ENCODE assay signal across 19 cellular contexts in genomic region chr17:10705727-10706126, GRCh38. TPM values are rescaled to one million over a fixed set of nuclear protein-coding genes. Genes with fewer than 3 reads are reported as not detected.
A peak's percentile ranks its signal among the peaks of the same experiment; 100 is the strongest.
DNase-seq lines count a peak whose midpoint lies in the region; ATAC-seq and TF ChIP-seq lines count a peak whose summit lies in the region.
"Had no signal": no experiment of that assay in that cellular context is flagged by ENCODE, and none has a peak within 500 bp of the region (broad histone marks: within the 10 kb centered on the region; RNA-seq: fewer than 3 reads in every experiment).

No MANE protein-coding gene starts in this region.

- POLR2A ChIA-PET in activated CD4-positive, alpha-beta T cell treated with anti-CD3 and anti-CD28 coated beads for 36 hours (lab: Charles Lee): no interaction called here
- POLR2A ChIA-PET in activated naive CD8-positive, alpha-beta T cell treated with anti-CD3 and anti-CD28 coated beads, Interleukin-2, amount 10 ng/mL, durations not matched to agents 7 days and 5 days (lab: Charles Lee): no interaction called here

- intact Hi-C loops in activated CD4-positive, alpha-beta T cell treated with anti-CD3 and anti-CD28 coated beads for 36 hours (cut with DNase I, micrococcal nuclease): no loop called here

- no peaks in the 10 kb centered on the region for H3K9me3 Mint-ChIP-seq in activated CD4-positive, alpha-beta T cell treated with anti-CD3 and anti-CD28 coated beads for 36 hours (ENCODE audit: low read depth)
- no peaks in the 10 kb centered on the region for H3K9me3 Mint-ChIP-seq in activated naive CD4-positive, alpha-beta T cell treated with anti-CD3 and anti-CD28 coated beads, Interleukin-2, amount 50 U/mL, for 72 hours
- no peaks in the 10 kb centered on the region for H3K9me3 Mint-ChIP-seq in activated naive CD8-positive, alpha-beta T cell treated with anti-CD3 and anti-CD28 coated beads, Interleukin-2, amount 10 ng/mL, durations not matched to agents 7 days and 5 days

- no peaks in the 10 kb centered on the region for H3K27me3 ChIP-seq in hepatocyte

- no peak overlapping the region for H3K4me3 Mint-ChIP-seq in activated CD4-positive, alpha-beta T cell treated with anti-CD3 and anti-CD28 coated beads for 36 hours
- no peak overlapping the region for H3K4me3 Mint-ChIP-seq in activated naive CD8-positive, alpha-beta T cell treated with anti-CD3 and anti-CD28 coated beads, Interleukin-2, amount 10 ng/mL, durations not matched to agents 7 days and 5 days

- no peaks in the 10 kb centered on the region for H3K27me3 Mint-ChIP-seq in activated CD4-positive, alpha-beta T cell treated with anti-CD3 and anti-CD28 coated beads for 36 hours
- no peaks in the 10 kb centered on the region for H3K27me3 Mint-ChIP-seq in activated naive CD8-positive, alpha-beta T cell treated with anti-CD3 and anti-CD28 coated beads, Interleukin-2, amount 10 ng/mL, durations not matched to agents 7 days and 5 days

- H3K4me1 Mint-ChIP-seq in activated CD4-positive, alpha-beta T cell treated with anti-CD3 and anti-CD28 coated beads for 36 hours: peaks cover 47% of the 10 kb centered on the region
- H3K4me1 Mint-ChIP-seq in activated naive CD8-positive, alpha-beta T cell treated with anti-CD3 and anti-CD28 coated beads, Interleukin-2, amount 10 ng/mL, durations not matched to agents 7 days and 5 days: peaks cover 25% of the 10 kb centered on the region

- H3K27ac ChIP-seq in hepatocyte: no peak overlapping the region
- H3K27ac ChIP-seq: 22Rv1 had no signal

- no peak for TF ChIP-seq CTCF in hepatocyte (IDR thresholded peaks at IDR 0.05; ENCODE audit: poor library complexity)

- H2AFZ ChIP-seq in hepatocyte: no peak overlapping the region

- CTCF ChIA-PET in activated CD4-positive, alpha-beta T cell treated with anti-CD3 and anti-CD28 coated beads for 36 hours (lab: Charles Lee): interaction anchor here (0.6 to 1.3 kb wide), 2 partner anchors 9 to 14 kb away, joined by 4 read pairs; no protein-coding TSS in a partner anchor

- H3K9me2 ChIP-seq in hepatocyte (replicated peaks; ENCODE audit: insufficient read depth): no peaks in the 10 kb centered on the region

- peaks cover 26% of the 10 kb centered on the region for H3K79me2 ChIP-seq in hepatocyte

- H3K4me1 ChIP-seq in hepatocyte (ENCODE audit: insufficient read depth): no peaks in the 10 kb centered on the region

- H3K27ac Mint-ChIP-seq in activated CD4-positive, alpha-beta T cell treated with anti-CD3 and anti-CD28 coated beads for 36 hours: peak overlapping the region; percentile 61
- H3K27ac Mint-ChIP-seq in activated naive CD4-positive, alpha-beta T cell treated with anti-CD3 and anti-CD28 coated beads, Interleukin-2, amount 50 U/mL, for 72 hours: peak overlapping the region; percentile 24 to 64
- peak overlapping the region; percentile 22 for H3K27ac Mint-ChIP-seq in activated naive CD8-positive, alpha-beta T cell treated with anti-CD3 and anti-CD28 coated beads, Interleukin-2, amount 10 ng/mL, durations not matched to agents 7 days and 5 days

- no peak for ATAC-seq in activated CD4-positive, alpha-beta T cell treated with anti-CD3 and anti-CD28 coated beads for 36 hours
- no peak for ATAC-seq in activated naive CD4-positive, alpha-beta T cell treated with anti-CD3 and anti-CD28 coated beads, Interleukin-2, amount 50 U/mL, for 72 hours
- ATAC-seq in activated naive CD8-positive, alpha-beta T cell treated with anti-CD3 and anti-CD28 coated beads, Interleukin-2, amount 10 ng/mL, durations not matched to agents 7 days and 5 days (ENCODE audit: low read depth): no peak
- no peak for ATAC-seq in GM21529 (IDR thresholded peaks at IDR 0.05; ENCODE audit: unreplicated experiment)

- H3K4me2 ChIP-seq in hepatocyte: no peak overlapping the region

- peaks cover 46% of the 10 kb centered on the region for H3K36me3 Mint-ChIP-seq in activated CD4-positive, alpha-beta T cell treated with anti-CD3 and anti-CD28 coated beads for 36 hours (ENCODE audit: low read depth)
- peaks cover 17 to 37% of the 10 kb centered on the region in 2 donors for H3K36me3 Mint-ChIP-seq in activated naive CD4-positive, alpha-beta T cell treated with anti-CD3 and anti-CD28 coated beads, Interleukin-2, amount 50 U/mL, for 72 hours
- H3K36me3 Mint-ChIP-seq in activated naive CD8-positive, alpha-beta T cell treated with anti-CD3 and anti-CD28 coated beads, Interleukin-2, amount 10 ng/mL, durations not matched to agents 7 days and 5 days: peaks cover 31% of the 10 kb centered on the region

- WGBS in hepatocyte (ENCODE audit: low lambda C conversion rate, missing lambda C conversion rate): 93% methylated on average over 5 of the region's 5 CpGs

- no peaks in the 10 kb centered on the region for H3K9me3 ChIP-seq in hepatocyte (ENCODE audit: low read depth)

- no peaks in the 10 kb centered on the region for H3K36me3 ChIP-seq in hepatocyte (replicated peaks; ENCODE audit: insufficient read depth, low read depth)

- no peaks in the 10 kb centered on the region for H4K20me1 ChIP-seq in hepatocyte (ENCODE audit: insufficient read depth, poor library complexity, severe bottlenecking)

- no peak for DNase-seq in activated CD4-positive, alpha-beta T cell treated with anti-CD3 and anti-CD28 coated beads for 36 hours
- no peak for DNase-seq in activated CD4-positive, alpha-beta T cell treated with anti-CD3 and anti-CD28 coated beads, Interleukin-2, amount 50 U/mL, for 48 hours
- no peak for DNase-seq in activated naive CD4-positive, alpha-beta T cell treated with anti-CD3 and anti-CD28 coated beads, Interleukin-2, amount 50 U/mL, for 72 hours (ENCODE audit: low spot score in 2 of 2)
- DNase-seq in activated naive CD4-positive, alpha-beta T cell treated with Interleukin-2 at 50 U/mL for 16 hours: no peak
- DNase-seq in activated naive CD8-positive, alpha-beta T cell treated with anti-CD3 and anti-CD28 coated beads, Interleukin-2, amount 10 ng/mL, durations not matched to agents 7 days and 5 days: no peak
- DNase-seq in hepatocyte (ENCODE audit: low spot score): no peak
- no peak for DNase-seq in activated CD4-positive, CD25-positive, alpha-beta regulatory T cell (lab: John Stamatoyannopoulos, UW)
- DNase-seq: DMS 273 treated with DMSO at 0.1 percent for 48 hours, GDM1, KBM-7, NCI-H1436, NCI-H2029, NCI-H2171, NCI-H446, NCI-H69, OCI-M1, RPMI8226 had no signal

- no peak overlapping the region for H3K4me3 ChIP-seq in hepatocyte

RNA-seq across cellular contexts. Expression of gene ADPRM, which starts 8.3 kb away (rescaled TPM):
- 10 to 100 TPM; 11.2 to 12.8 TPM for total RNA-seq in activated CD4-positive, alpha-beta T cell treated with anti-CD3 and anti-CD28 coated beads for 36 hours
- 10 to 100 TPM; 10.0 to 11.5 TPM for total RNA-seq in activated naive CD4-positive, alpha-beta T cell treated with anti-CD3 and anti-CD28 coated beads, Interleukin-2, amount 50 U/mL, for 72 hours
- total RNA-seq in activated naive CD8-positive, alpha-beta T cell treated with anti-CD3 and anti-CD28 coated beads, Interleukin-2, amount 10 ng/mL, durations not matched to agents 7 days and 5 days: 10 to 100 TPM; 19.3 to 23.9 TPM
- 12.5 and 17.8 TPM in 2 replicates for total RNA-seq in hepatocyte
- 5.8 and 7.7 TPM in 2 replicates for polyA plus RNA-seq in hepatocyte

RNA-seq across cellular contexts. Expression of gene SCO1, which starts 8.4 kb away (rescaled TPM):
- total RNA-seq in activated CD4-positive, alpha-beta T cell treated with anti-CD3 and anti-CD28 coated beads for 36 hours: 10 to 100 TPM; 39.7 to 42.3 TPM
- total RNA-seq in activated naive CD4-positive, alpha-beta T cell treated with anti-CD3 and anti-CD28 coated beads, Interleukin-2, amount 50 U/mL, for 72 hours: 10 to 100 TPM; 28.1 to 36.3 TPM
- 10 to 100 TPM; 25.3 to 26.2 TPM for total RNA-seq in activated naive CD8-positive, alpha-beta T cell treated with anti-CD3 and anti-CD28 coated beads, Interleukin-2, amount 10 ng/mL, durations not matched to agents 7 days and 5 days
- 37.4 and 45.8 TPM in 2 replicates for total RNA-seq in hepatocyte
- polyA plus RNA-seq in hepatocyte: 34.0 and 43.4 TPM in 2 replicates

RNA-seq across cellular contexts. Expression of gene TMEM220, which starts 24.1 kb away (rescaled TPM):
- 1 to 10 TPM; 1.1 to 2.1 TPM for total RNA-seq in activated CD4-positive, alpha-beta T cell treated with anti-CD3 and anti-CD28 coated beads for 36 hours
- total RNA-seq in activated naive CD4-positive, alpha-beta T cell treated with anti-CD3 and anti-CD28 coated beads, Interleukin-2, amount 50 U/mL, for 72 hours: 1 to 10 TPM in 1 of 2 donors, under 1 TPM in 1; 0.09 to 1.7 TPM
- 1 to 10 TPM in 1 of 2 experiments, under 1 TPM in 1; 0.86 to 1.7 TPM for total RNA-seq in activated naive CD8-positive, alpha-beta T cell treated with anti-CD3 and anti-CD28 coated beads, Interleukin-2, amount 10 ng/mL, durations not matched to agents 7 days and 5 days
- total RNA-seq in hepatocyte: 10.5 and 11.6 TPM in 2 replicates
- polyA plus RNA-seq in hepatocyte: 30.0 and 32.4 TPM in 2 replicates

RNA-seq across cellular contexts. Expression of gene MYH3, which starts 48.6 kb away (rescaled TPM):
- 1 to 10 TPM; 3.3 to 3.5 TPM for total RNA-seq in activated CD4-positive, alpha-beta T cell treated with anti-CD3 and anti-CD28 coated beads for 36 hours
- total RNA-seq in activated naive CD4-positive, alpha-beta T cell treated with anti-CD3 and anti-CD28 coated beads, Interleukin-2, amount 50 U/mL, for 72 hours: 1 to 10 TPM; 2.0 to 5.1 TPM
- 1 to 10 TPM; 3.6 to 6.0 TPM for total RNA-seq in activated naive CD8-positive, alpha-beta T cell treated with anti-CD3 and anti-CD28 coated beads, Interleukin-2, amount 10 ng/mL, durations not matched to agents 7 days and 5 days
- 0.48 and 0.93 TPM in 2 replicates for total RNA-seq in hepatocyte
- polyA plus RNA-seq in hepatocyte: 1.9 and 3.5 TPM in 2 replicates
